22 cellular contexts compared by ENCODE assay signal in the genomic region with DNA sequence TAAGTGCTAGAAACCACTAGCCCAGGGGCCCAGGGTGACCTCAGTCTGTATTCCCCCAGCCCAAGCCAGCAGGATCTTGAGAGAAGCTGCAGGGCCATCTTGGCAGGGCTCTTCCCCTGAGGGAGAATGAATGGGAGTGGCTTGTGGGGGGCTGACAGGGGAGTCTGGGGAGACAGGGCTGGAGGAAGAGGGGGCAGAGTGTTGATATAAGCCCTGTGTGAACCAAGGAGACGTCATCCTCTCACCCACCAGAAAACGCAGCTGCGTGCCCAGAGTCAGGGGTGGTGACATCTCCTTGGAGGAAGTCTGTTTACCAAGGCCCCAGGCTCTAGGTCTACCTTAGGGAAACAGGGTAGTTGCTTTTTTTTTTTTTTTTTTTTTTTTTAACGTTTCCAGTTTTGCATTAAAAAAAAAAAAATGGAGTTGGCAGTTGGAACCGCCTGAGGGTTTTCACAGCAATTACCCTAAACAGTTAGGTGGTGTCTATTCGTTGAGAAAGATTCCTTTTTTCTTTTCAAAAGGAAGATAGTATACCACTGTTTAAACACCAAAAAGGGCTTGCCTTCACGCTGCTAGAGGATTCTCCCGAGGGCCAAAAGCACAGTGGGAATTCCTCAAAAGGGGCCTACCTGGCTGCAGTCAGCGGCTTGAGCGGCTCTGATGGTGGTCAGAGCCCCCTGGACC.
"Had no signal": no experiment of that assay in that cellular context is flagged by ENCODE, and none has a peak within 500 bp of the region (broad histone marks: within the 10 kb centered on the region; RNA-seq: fewer than 3 reads in every experiment).

No MANE protein-coding gene starts in this region.

- H3K4me3 Mint-ChIP-seq: activated B cell treated with CpG ODN at 0.5 μM for 24 hours; activated CD4-positive, alpha-beta T cell treated with anti-CD3 and anti-CD28 coated beads, Interleukin-2, amount 10 ng/mL, durations not matched to agents 24 days and 14 days; activated naive CD8-positive, alpha-beta T cell treated with anti-CD3 and anti-CD28 coated beads, Interleukin-2, amount 10 ng/mL, durations not matched to agents 7 days and 5 days; activated T-helper 1 cell treated with anti-CD3 and anti-CD28 coated beads, Interleukin-12 subunit alpha, Interleukin-12 subunit beta, Interleukin-2, Interleukin-4 antibody, amounts not matched to agents 30 ng/mL and 10 ng/mL and 1 ng/mL, durations not matched to agents 14 hours and 24 hours and 36 hours; brain; effector memory CD8-positive, alpha-beta T cell had no signal

- H3K4me1 ChIP-seq: parathyroid adenoma, uterus had no signal

- H3K9ac ChIP-seq: parathyroid adenoma had no signal

- H3K27ac ChIP-seq: gastroesophageal sphincter, parathyroid adenoma, tibial artery, uterus had no signal

- FAIRE-seq: islet of Langerhans, TTC549 had no signal

- H3K27me3 ChIP-seq: gastroesophageal sphincter, heart right ventricle, tibial artery, uterus had no signal

- H3K9me3 Mint-ChIP-seq: activated B cell treated with CpG ODN at 0.5 μM for 24 hours; activated CD4-positive, alpha-beta T cell treated with anti-CD3 and anti-CD28 coated beads, Interleukin-2, amount 10 ng/mL, durations not matched to agents 24 days and 14 days; activated naive CD8-positive, alpha-beta T cell treated with anti-CD3 and anti-CD28 coated beads, Interleukin-2, amount 10 ng/mL, durations not matched to agents 7 days and 5 days; activated T-helper 1 cell treated with anti-CD3 and anti-CD28 coated beads, Interleukin-12 subunit alpha, Interleukin-12 subunit beta, Interleukin-2, Interleukin-4 antibody, amounts not matched to agents 30 ng/mL and 10 ng/mL and 1 ng/mL, durations not matched to agents 14 hours and 24 hours and 36 hours; brain; effector memory CD8-positive, alpha-beta T cell had no signal

- H3K9me3 ChIP-seq: gastroesophageal sphincter, heart right ventricle, tibial artery, uterus had no signal

- H3K4me1 Mint-ChIP-seq: activated CD4-positive, alpha-beta T cell treated with anti-CD3 and anti-CD28 coated beads, Interleukin-2, amount 10 ng/mL, durations not matched to agents 24 days and 14 days; activated naive CD8-positive, alpha-beta T cell treated with anti-CD3 and anti-CD28 coated beads, Interleukin-2, amount 10 ng/mL, durations not matched to agents 7 days and 5 days had no signal

- H3K36me3 Mint-ChIP-seq: activated naive CD8-positive, alpha-beta T cell treated with anti-CD3 and anti-CD28 coated beads, Interleukin-2, amount 10 ng/mL, durations not matched to agents 7 days and 5 days had no signal

- H3K27ac Mint-ChIP-seq: activated B cell treated with CpG ODN at 0.5 μM for 24 hours; activated CD4-positive, alpha-beta T cell treated with anti-CD3 and anti-CD28 coated beads, Interleukin-2, amount 10 ng/mL, durations not matched to agents 24 days and 14 days; activated naive CD8-positive, alpha-beta T cell treated with anti-CD3 and anti-CD28 coated beads, Interleukin-2, amount 10 ng/mL, durations not matched to agents 7 days and 5 days; activated T-helper 1 cell treated with anti-CD3 and anti-CD28 coated beads, Interleukin-12 subunit alpha, Interleukin-12 subunit beta, Interleukin-2, Interleukin-4 antibody, amounts not matched to agents 30 ng/mL and 10 ng/mL and 1 ng/mL, durations not matched to agents 14 hours and 24 hours and 36 hours; effector memory CD8-positive, alpha-beta T cell had no signal

- H3K4me3 ChIP-seq: gastroesophageal sphincter, heart right ventricle, lung, tibial artery, uterus had no signal

- ATAC-seq: effector memory CD8-positive, alpha-beta T cell; gastroesophageal sphincter; heart right ventricle; left colon had no signal

- DNase-seq: activated B cell treated with CpG ODN at 0.5 μM for 24 hours; activated CD4-positive, alpha-beta T cell treated with anti-CD3 and anti-CD28 coated beads, Interleukin-2, amount 10 ng/mL, durations not matched to agents 24 days and 14 days; activated CD8-positive, alpha-beta memory T cell treated with anti-CD3 and anti-CD28 coated beads for 24 hours; activated naive CD4-positive, alpha-beta T cell; activated naive CD8-positive, alpha-beta T cell treated with anti-CD3 and anti-CD28 coated beads, Interleukin-2, amount 10 ng/mL, durations not matched to agents 7 days and 5 days; dermis blood vessel endothelial cell; effector memory CD8-positive, alpha-beta T cell; erythroblast; heart right ventricle; left colon; midbrain; stimulated activated CD4-positive, alpha-beta T cell treated with anti-CD3 and anti-CD28 coated beads, Interleukin-12 subunit alpha, Interleukin-12 subunit beta, amount 100 ng/mL, for 4 hours; stimulated activated CD4-positive, alpha-beta T cell treated with anti-CD3 and anti-CD28 coated beads, Interleukin-2, amount 100 ng/mL, for 24 hours; uterus had no signal

- H3K36me3 ChIP-seq: uterus had no signal

- H2AFZ ChIP-seq: parathyroid adenoma had no signal

- H3K79me2 ChIP-seq: parathyroid adenoma had no signal

- H3K27me3 Mint-ChIP-seq: brain had no signal
